9 cellular contexts compared by ENCODE assay signal in genomic region chr6:16503919-16504554, GRCh38.
DNase-seq lines count a peak whose midpoint lies in the region; ATAC-seq, FAIRE-seq and TF ChIP-seq lines count a peak whose summit lies in the region.
"Had no signal": no experiment of that assay in that cellular context is flagged by ENCODE, and none has a peak within 500 bp of the region (broad histone marks: within the 10 kb centered on the region; RNA-seq: fewer than 3 reads in every experiment).

No MANE protein-coding gene starts in this region.

- peak; percentile 74 for ATAC-seq in GM21515 (IDR thresholded peaks at IDR 0.05; ENCODE audit: unreplicated experiment)
- peak; percentile 91 for ATAC-seq in HG03460 (IDR thresholded peaks at IDR 0.05; ENCODE audit: unreplicated experiment)

- H3K4me3 Mint-ChIP-seq in MCF 10A (ENCODE audit: unreplicated experiment) = no peak overlapping the region

- peak; percentile 81 for DNase-seq in GM12864 (ENCODE audit: low read depth)
- DNase-seq in astrocyte of the hippocampus (ENCODE audit: low read depth, low spot score) = peak; percentile 27
- DNase-seq in MCF 10A (ENCODE audit: unreplicated experiment) = no peak
- DNase-seq in effector CD8-positive, alpha-beta T cell (lab: John Stamatoyannopoulos, UW) = no peak
- DNase-seq in NCI-H2171 treated with DMSO at 0.1 percent for 48 hours (lab: John Stamatoyannopoulos, UW) = no peak
- no peak for DNase-seq in RCC 7860 (ENCODE audit: low spot score)
- DNase-seq: NCI-H1694 had no signal

- intact Hi-C loops in MCF 10A (cut with micrococcal nuclease) = no loop called here

- H3K27me3 Mint-ChIP-seq in MCF 10A (ENCODE audit: insufficient read depth, unreplicated experiment) = no peaks in the 10 kb centered on the region

- H3K27ac Mint-ChIP-seq in MCF 10A (ENCODE audit: low read depth, unreplicated experiment) = no peak overlapping the region

- H3K4me1 Mint-ChIP-seq in MCF 10A (ENCODE audit: insufficient read depth, unreplicated experiment) = no peaks in the 10 kb centered on the region

- H3K4me3 ChIP-seq in GM12864 (ENCODE audit: low read depth, low read length) = no peak overlapping the region

- H3K36me3 Mint-ChIP-seq in MCF 10A (ENCODE audit: insufficient read depth, unreplicated experiment) = no peaks in the 10 kb centered on the region

- POLR2A ChIA-PET in MCF 10A (lab: Yijun Ruan, JAX) = no interaction called here

- H3K9me3 Mint-ChIP-seq in MCF 10A (ENCODE audit: unreplicated experiment) = no peaks in the 10 kb centered on the region

- TF ChIP-seq CTCF in GM12864 (IDR thresholded peaks at IDR 0.05; ENCODE audit: low read depth, low read length, missing control alignments) (no peak), MCF 10A (IDR thresholded peaks at IDR 0.05; ENCODE audit: unreplicated experiment) (no peak)

- no TSS peak for BruUV-seq in MCF 10A (replicated peaks; lab: Mats Ljungman, UMichigan)

- CTCF ChIA-PET in MCF 10A (lab: Yijun Ruan, JAX) = interaction anchor here (0.6 to 1.6 kb wide), 7 partner anchors 9 to 1755 kb away, joined by 3 to 5 read pairs (median 3); no protein-coding TSS in a partner anchor

- FAIRE-seq in RCC 7860 (lab: Jason Lieb, UNC) = no peak

Comparison
In these comparisons a context has a peak if more than half of its experiments do, and no peak if none do; other contexts are left out.
1. DNase-seq: peak in GM12864 (single experiment) and astrocyte of the hippocampus (single experiment); none in MCF 10A (single experiment), effector CD8-positive, alpha-beta T cell (single experiment), NCI-H2171 treated with DMSO at 0.1 percent for 48 hours (single experiment) and RCC 7860 (single experiment).